1 cellular context compared by ENCODE assay signal in genomic region chr17:50399591-50399990, GRCh38. TPM values are rescaled to one million over a fixed set of nuclear protein-coding genes. Genes with fewer than 3 reads are reported as not detected.
"Had no signal": no experiment of that assay in that cellular context is flagged by ENCODE, and none has a peak within 500 bp of the region (broad histone marks: within the 10 kb centered on the region; RNA-seq: fewer than 3 reads in every experiment).

No MANE protein-coding gene starts in this region.

RNA-seq across cellular contexts. Expression of gene ACSF2, which starts 26.4 kb away (rescaled TPM):
- polyA plus RNA-seq: neural cell had no signal
